In genomic region chr1:211613108-211613947, GRCh38 we compare ENCODE assay signal across 8 cellular contexts. TPM values are rescaled to one million over a fixed set of nuclear protein-coding genes. Genes with fewer than 3 reads are reported as not detected.
DNase-seq lines count a peak whose midpoint lies in the region; ATAC-seq and TF ChIP-seq lines count a peak whose summit lies in the region.

No MANE protein-coding gene starts in this region.

- H3K36me3 Mint-ChIP-seq in type B pancreatic cell, result no peaks in the 10 kb centered on the region

- no peak for TF ChIP-seq POLR2A in body of pancreas (IDR thresholded peaks at IDR 0.05)

- H3K27me3 Mint-ChIP-seq in type B pancreatic cell, result no peaks in the 10 kb centered on the region

- no peak for TF ChIP-seq RAD21 in Ishikawa (IDR thresholded peaks at IDR 0.05; ENCODE audit: low read depth)

- H3K27me3 ChIP-seq in body of pancreas, result no peaks in the 10 kb centered on the region

- ATAC-seq in body of pancreas (peak; percentile 75), left lobe of liver (peak; percentile 9), HG02938 (IDR thresholded peaks at IDR 0.05; ENCODE audit: unreplicated experiment) (no peak)

- peaks cover 12% of the 10 kb centered on the region for H3K4me1 Mint-ChIP-seq in type B pancreatic cell (ENCODE audit: unreplicated experiment)

- intact Hi-C loops in body of pancreas (cut with DNase I), result no loop called here

- no peak for TF ChIP-seq CTCF in body of pancreas (IDR thresholded peaks at IDR 0.05)
- no peak for TF ChIP-seq CTCF in type B pancreatic cell (conservative IDR thresholded peaks at IDR 0.05)

- H3K4me3 Mint-ChIP-seq in type B pancreatic cell, result no peak overlapping the region

- TF ChIP-seq EP300 in Ishikawa (IDR thresholded peaks at IDR 0.05; ENCODE audit: borderline replicate concordance), result no peak

- no peaks in the 10 kb centered on the region for H3K9me3 ChIP-seq in body of pancreas

- no peak overlapping the region for H3K4me3 ChIP-seq in body of pancreas

- DNase-seq in AG08396 (ENCODE audit: low spot score) (peak; percentile 89), body of pancreas (peak in 3 of 4 donors; percentile 50 to 78 (median 56)), left lobe of liver (ENCODE audit: low spot score) (peak; percentile 61), type B pancreatic cell (ENCODE audit: extremely low spot score, unreplicated experiment) (no peak)
- no peak for DNase-seq in stimulated activated CD4-positive, alpha-beta T cell treated with anti-CD3 and anti-CD28 coated beads, Interleukin-2, amount 100 ng/mL, for 24 hours
- DNase-seq in activated naive CD4-positive, alpha-beta T cell treated with anti-CD3 and anti-CD28 coated beads, Interleukin-2, amount 50 U/mL, for 16 hours, result no peak

- no peaks in the 10 kb centered on the region for H3K9me3 Mint-ChIP-seq in type B pancreatic cell

- H3K27ac Mint-ChIP-seq in type B pancreatic cell, result peak overlapping the region; percentile 85

- no peaks in the 10 kb centered on the region for H3K36me3 ChIP-seq in body of pancreas (replicated peaks in 1 of 2; ENCODE audit: insufficient read depth in 1 of 2, low read depth in 2 of 2)

- H3K27ac ChIP-seq in body of pancreas, result no peak overlapping the region

- peaks cover under 1% of the 10 kb centered on the region for H3K4me1 ChIP-seq in body of pancreas

- WGBS in body of pancreas, 2 donors, result 75 to 83% methylated on average over 8 of the region's 8 CpGs

TF ChIP-seq in Ishikawa, 13 proteins besides CTCF, POLR2A, EP300 and RAD21:
- peak; percentile 36; the same call in 1 of the 2 replicates for TF ChIP-seq TEAD4 (IDR thresholded peaks at IDR 0.05)
- no peak for TF ChIP-seq ZBTB7A (IDR thresholded peaks at IDR 0.05; ENCODE audit: low read depth)

RNA-seq across cellular contexts. Expression of gene SLC30A1, which starts 34.4 kb away (rescaled TPM):
- total RNA-seq in body of pancreas (10 to 100 TPM in 1 of 2 donors, 1 to 10 TPM in 1; 7.3 to 11.5 TPM), left lobe of liver (48.6 TPM), type B pancreatic cell (ENCODE audit: low replicate concordance) (21.8 and 46.2 TPM in 2 replicates)

Comparison
In these comparisons a context has a peak if more than half of its experiments do, and no peak if none do; other contexts are left out.
1. DNase-seq: peak in AG08396 (single experiment), body of pancreas (3 of 4) and left lobe of liver (single experiment); none in type B pancreatic cell (single experiment), stimulated activated CD4-positive, alpha-beta T cell treated with anti-CD3 and anti-CD28 coated beads, Interleukin-2, amount 100 ng/mL, for 24 hours (0 of 2) and activated naive CD4-positive, alpha-beta T cell treated with anti-CD3 and anti-CD28 coated beads, Interleukin-2, amount 50 U/mL, for 16 hours (single experiment).